ENCODE assay signal across 17 cellular contexts in the genomic region with DNA sequence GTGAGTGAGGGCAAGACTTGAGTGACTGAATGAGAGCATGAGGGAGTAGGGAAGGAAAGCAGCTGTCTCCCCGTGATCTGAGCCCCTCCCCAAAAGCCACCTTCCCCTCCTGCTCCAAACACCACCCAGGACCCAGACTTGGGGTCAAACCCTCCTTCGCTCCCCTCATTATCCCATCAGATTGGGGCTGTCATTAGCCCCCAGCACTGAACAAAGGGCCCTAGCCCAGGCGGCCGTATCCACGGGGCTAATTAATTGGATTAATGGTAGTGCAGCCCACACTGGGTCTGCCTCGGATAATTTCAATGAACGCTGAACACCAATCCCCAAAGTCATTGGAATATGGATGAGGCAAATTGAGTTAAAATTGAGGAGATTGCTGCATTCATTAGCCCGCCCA.
A peak's percentile ranks its signal among the peaks of the same experiment; 100 is the strongest.
DNase-seq lines count a peak whose midpoint lies in the region; ATAC-seq and TF ChIP-seq lines count a peak whose summit lies in the region.
"Had no signal": no experiment of that assay in that cellular context is flagged by ENCODE, and none has a peak within 500 bp of the region (broad histone marks: within the 10 kb centered on the region; RNA-seq: fewer than 3 reads in every experiment).

No MANE protein-coding gene starts in this region.

- H3K4me1 Mint-ChIP-seq in WTC11 (peaks cover 40% of the 10 kb centered on the region), type B pancreatic cell (ENCODE audit: unreplicated experiment) (peaks cover 6% of the 10 kb centered on the region), CD14-positive monocyte (no peaks in the 10 kb centered on the region)
- no peaks in the 10 kb centered on the region for H3K4me1 Mint-ChIP-seq in activated T-cell treated with anti-CD3 and anti-CD28 coated beads, Interleukin-2, amount 50 U/mL, for 72 hours (ENCODE audit: low read depth)
- H3K4me1 Mint-ChIP-seq: IgD-negative memory B cell had no signal

- no peak for DNase-seq in WTC11 (ENCODE audit: low spot score)
- peak; percentile 13 for DNase-seq in type B pancreatic cell (ENCODE audit: extremely low spot score, unreplicated experiment)
- no peak for DNase-seq in activated T-cell treated with anti-CD3 and anti-CD28 coated beads, Interleukin-2, amount 50 U/mL, for 72 hours
- DNase-seq in CD14-positive monocyte (ENCODE audit: low spot score), result no peak
- no peak for DNase-seq in RPMI8226
- DNase-seq: ACHN; CD8-positive, alpha-beta T cell; COR-L47; DMS153; DMS79 treated with DMSO at 0.1 percent for 48 hours; EL; H7 had no signal

- H3K4me1 ChIP-seq in BLaER1 treated with 17β-estradiol and CSF1 and Interleukin-3, amounts not matched to agents 10 nM and 100 nM, result peaks cover 11 to 37% (median 27%) of the 10 kb centered on the region in 10 experiments
- peaks cover 16% of the 10 kb centered on the region; the same call in 1 of the 2 replicates for H3K4me1 ChIP-seq in iPS-20b (ENCODE audit: insufficient read depth, low read length)

- no peaks in the 10 kb centered on the region for H4K20me1 ChIP-seq in BLaER1 treated with 17β-estradiol and CSF1 and Interleukin-3, amounts not matched to agents 10 nM and 100 nM

- no peaks in the 10 kb centered on the region for H3K27me3 ChIP-seq in BLaER1 treated with 17β-estradiol and CSF1 and Interleukin-3, amounts not matched to agents 10 nM and 100 nM
- H3K27me3 ChIP-seq in iPS-20b (ENCODE audit: insufficient read depth, low read length), result peaks cover 5% of the 10 kb centered on the region; the same call in 1 of the 2 replicates

- intact Hi-C loops in CD14-positive monocyte (cut with micrococcal nuclease), result no loop called here

- POLR2A ChIA-PET in WTC11 (lab: Charles Lee), result no interaction called here

- H3K27me3 Mint-ChIP-seq in WTC11 (ENCODE audit: low read depth) (peaks cover 3% of the 10 kb centered on the region; the same call in 1 of the 2 replicates), type B pancreatic cell (peaks cover 28% of the 10 kb centered on the region), CD14-positive monocyte (ENCODE audit: low read depth in 3 of 3) (peaks cover 19 to 40% (median 23%) of the 10 kb centered on the region in 3 donors)
- H3K27me3 Mint-ChIP-seq in activated T-cell treated with anti-CD3 and anti-CD28 coated beads, Interleukin-2, amount 50 U/mL, for 72 hours (ENCODE audit: low read depth), result peaks cover 22% of the 10 kb centered on the region

- no peak overlapping the region for H3K4me3 ChIP-seq in BLaER1 treated with 17β-estradiol and CSF1 and Interleukin-3, amounts not matched to agents 10 nM and 100 nM
- peak overlapping the region; percentile 30; the same call in 1 of the 2 replicates for H3K4me3 ChIP-seq in iPS-20b (ENCODE audit: low read length)

- H3K27ac ChIP-seq in BLaER1 treated with 17β-estradiol and CSF1 and Interleukin-3, amounts not matched to agents 10 nM and 100 nM, result peak overlapping the region in 1 of 11 experiments; percentile 14; a peak in 1 of 22 replicates
- H3K27ac ChIP-seq in iPS-20b (ENCODE audit: low read length), result no peak overlapping the region
- H3K27ac ChIP-seq: C4-2B, KMS-11 had no signal

- H3K27ac Mint-ChIP-seq in WTC11 (no peak overlapping the region; the same call in 1 of the 2 replicates), type B pancreatic cell (no peak overlapping the region), CD14-positive monocyte (peak overlapping the region in 1 of 7 donors; percentile 70)
- no peak overlapping the region for H3K27ac Mint-ChIP-seq in activated T-cell treated with anti-CD3 and anti-CD28 coated beads, Interleukin-2, amount 50 U/mL, for 72 hours
- H3K27ac Mint-ChIP-seq: CD8-positive, alpha-beta T cell; IgD-negative memory B cell had no signal

- H3K9ac ChIP-seq in BLaER1 treated with 17β-estradiol and CSF1 and Interleukin-3, amounts not matched to agents 10 nM and 100 nM, result no peak overlapping the region
- H3K9ac ChIP-seq in iPS-20b (ENCODE audit: low read depth, low read length), result 0 out of 2 replicates have a peak overlapping the region, but pooled peaks have one; percentile 22
- H3K9ac ChIP-seq: KMS-11 had no signal

- CTCF ChIA-PET in WTC11 (lab: Charles Lee), result interaction anchor here (0.5 to 1.3 kb wide), 3 partner anchors 21 to 157 kb away, joined by 3 to 4 read pairs (median 3); no protein-coding TSS in a partner anchor

- H3K36me3 ChIP-seq in BLaER1 treated with 17β-estradiol and CSF1 and Interleukin-3, amounts not matched to agents 10 nM and 100 nM, result no peaks in the 10 kb centered on the region
- no peaks in the 10 kb centered on the region for H3K36me3 ChIP-seq in iPS-20b (ENCODE audit: insufficient read depth, low read depth, low read length)

- H3K9me3 ChIP-seq in BLaER1 treated with 17β-estradiol and CSF1 and Interleukin-3, amounts not matched to agents 10 nM and 100 nM (replicated peaks in 1 of 11), result no peaks in the 10 kb centered on the region
- H3K9me3 ChIP-seq in iPS-20b (ENCODE audit: insufficient read depth, low read depth, low read length), result no peaks in the 10 kb centered on the region

- no peak for TF ChIP-seq CTCF in WTC11 (IDR thresholded peaks at IDR 0.05)
- TF ChIP-seq CTCF in type B pancreatic cell (conservative IDR thresholded peaks at IDR 0.05), result no peak
- TF ChIP-seq CTCF in CD14-positive monocyte (IDR thresholded peaks at IDR 0.05), result no peak

- H3K4me3 Mint-ChIP-seq in WTC11 (peak overlapping the region; percentile 7; the same call in 1 of the 2 replicates), type B pancreatic cell (no peak overlapping the region), CD14-positive monocyte (peak overlapping the region in 1 of 2 donors; percentile 43)
- no peak overlapping the region for H3K4me3 Mint-ChIP-seq in activated T-cell treated with anti-CD3 and anti-CD28 coated beads, Interleukin-2, amount 50 U/mL, for 72 hours
- H3K4me3 Mint-ChIP-seq: CD8-positive, alpha-beta T cell; IgD-negative memory B cell had no signal

- ATAC-seq in WTC11, result peak; percentile 20
- no peak for ATAC-seq in activated T-cell treated with anti-CD3 and anti-CD28 coated beads, Interleukin-2, amount 50 U/mL, for 72 hours (replicated peaks in 1 of 2)
- ATAC-seq: CD8-positive, alpha-beta T cell had no signal

- no peaks in the 10 kb centered on the region for H3K9me3 Mint-ChIP-seq in WTC11
- no peaks in the 10 kb centered on the region for H3K9me3 Mint-ChIP-seq in type B pancreatic cell
- no peaks in the 10 kb centered on the region for H3K9me3 Mint-ChIP-seq in activated T-cell treated with anti-CD3 and anti-CD28 coated beads, Interleukin-2, amount 50 U/mL, for 72 hours
- H3K9me3 Mint-ChIP-seq in CD14-positive monocyte, result no peaks in the 10 kb centered on the region
- H3K9me3 Mint-ChIP-seq: CD8-positive, alpha-beta T cell; IgD-negative memory B cell had no signal

- H3K4me2 ChIP-seq in BLaER1 treated with 17β-estradiol and CSF1 and Interleukin-3, amounts not matched to agents 10 nM and 100 nM, result peak overlapping the region; percentile 4 to 77 (median 65); a peak in 21 of 22 replicates
- H3K4me2 ChIP-seq: KMS-11 had no signal

- H3K36me3 Mint-ChIP-seq in WTC11, result no peaks in the 10 kb centered on the region
- H3K36me3 Mint-ChIP-seq in type B pancreatic cell, result no peaks in the 10 kb centered on the region
- H3K36me3 Mint-ChIP-seq in activated T-cell treated with anti-CD3 and anti-CD28 coated beads, Interleukin-2, amount 50 U/mL, for 72 hours (ENCODE audit: insufficient read depth in 2 of 2), result no peaks in the 10 kb centered on the region
- H3K36me3 Mint-ChIP-seq in CD14-positive monocyte, result no peaks in the 10 kb centered on the region
- H3K36me3 Mint-ChIP-seq: CD8-positive, alpha-beta T cell; IgD-negative memory B cell had no signal

TF ChIP-seq in WTC11, 78 proteins besides CTCF, POLR2A, EP300 and RAD21 (continues in another document):
- TF ChIP-seq NFYB (CRISPR knock-in tag; conservative IDR thresholded peaks at IDR 0.05; ENCODE audit: low read depth) (no peak), TP53 (CRISPR knock-in tag; IDR thresholded peaks at IDR 0.05) (no peak)
- TF ChIP-seq, protein P1, sequence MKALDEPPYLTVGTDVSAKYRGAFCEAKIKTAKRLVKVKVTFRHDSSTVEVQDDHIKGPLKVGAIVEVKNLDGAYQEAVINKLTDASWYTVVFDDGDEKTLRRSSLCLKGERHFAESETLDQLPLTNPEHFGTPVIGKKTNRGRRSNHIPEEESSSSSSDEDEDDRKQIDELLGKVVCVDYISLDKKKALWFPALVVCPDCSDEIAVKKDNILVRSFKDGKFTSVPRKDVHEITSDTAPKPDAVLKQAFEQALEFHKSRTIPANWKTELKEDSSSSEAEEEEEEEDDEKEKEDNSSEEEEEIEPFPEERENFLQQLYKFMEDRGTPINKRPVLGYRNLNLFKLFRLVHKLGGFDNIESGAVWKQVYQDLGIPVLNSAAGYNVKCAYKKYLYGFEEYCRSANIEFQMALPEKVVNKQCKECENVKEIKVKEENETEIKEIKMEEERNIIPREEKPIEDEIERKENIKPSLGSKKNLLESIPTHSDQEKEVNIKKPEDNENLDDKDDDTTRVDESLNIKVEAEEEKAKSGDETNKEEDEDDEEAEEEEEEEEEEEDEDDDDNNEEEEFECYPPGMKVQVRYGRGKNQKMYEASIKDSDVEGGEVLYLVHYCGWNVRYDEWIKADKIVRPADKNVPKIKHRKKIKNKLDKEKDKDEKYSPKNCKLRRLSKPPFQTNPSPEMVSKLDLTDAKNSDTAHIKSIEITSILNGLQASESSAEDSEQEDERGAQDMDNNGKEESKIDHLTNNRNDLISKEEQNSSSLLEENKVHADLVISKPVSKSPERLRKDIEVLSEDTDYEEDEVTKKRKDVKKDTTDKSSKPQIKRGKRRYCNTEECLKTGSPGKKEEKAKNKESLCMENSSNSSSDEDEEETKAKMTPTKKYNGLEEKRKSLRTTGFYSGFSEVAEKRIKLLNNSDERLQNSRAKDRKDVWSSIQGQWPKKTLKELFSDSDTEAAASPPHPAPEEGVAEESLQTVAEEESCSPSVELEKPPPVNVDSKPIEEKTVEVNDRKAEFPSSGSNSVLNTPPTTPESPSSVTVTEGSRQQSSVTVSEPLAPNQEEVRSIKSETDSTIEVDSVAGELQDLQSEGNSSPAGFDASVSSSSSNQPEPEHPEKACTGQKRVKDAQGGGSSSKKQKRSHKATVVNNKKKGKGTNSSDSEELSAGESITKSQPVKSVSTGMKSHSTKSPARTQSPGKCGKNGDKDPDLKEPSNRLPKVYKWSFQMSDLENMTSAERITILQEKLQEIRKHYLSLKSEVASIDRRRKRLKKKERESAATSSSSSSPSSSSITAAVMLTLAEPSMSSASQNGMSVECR (CRISPR knock-in tag; IDR thresholded peaks at IDR 0.05; ENCODE audit: borderline replicate concordance), result no peak
